ENCODE assay signal across 11 cellular contexts in genomic region chr22:42432020-42432596, GRCh38. TPM values are rescaled to one million over a fixed set of nuclear protein-coding genes. Genes with fewer than 3 reads are reported as not detected.
DNase-seq lines count a peak whose midpoint lies in the region; ATAC-seq and TF ChIP-seq lines count a peak whose summit lies in the region.
"Had no signal": no experiment of that assay in that cellular context is flagged by ENCODE, and none has a peak within 500 bp of the region (broad histone marks: within the 10 kb centered on the region; RNA-seq: fewer than 3 reads in every experiment).

A gene with protein sequence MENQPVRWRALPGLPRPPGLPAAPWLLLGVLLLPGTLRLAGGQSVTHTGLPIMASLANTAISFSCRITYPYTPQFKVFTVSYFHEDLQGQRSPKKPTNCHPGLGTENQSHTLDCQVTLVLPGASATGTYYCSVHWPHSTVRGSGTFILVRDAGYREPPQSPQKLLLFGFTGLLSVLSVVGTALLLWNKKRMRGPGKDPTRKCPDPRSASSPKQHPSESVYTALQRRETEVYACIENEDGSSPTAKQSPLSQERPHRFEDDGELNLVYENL (minus strand): TSS chr22:42432403. CDS start chr22:42432357, 46 bp downstream.

- H3K9me3 Mint-ChIP-seq in naive B cell = no peaks in the 10 kb centered on the region

- H3K36me3 ChIP-seq in duodenal mucosa (ENCODE audit: control insufficient read depth in 1 of 2, insufficient read depth in 2 of 2, low read length in 2 of 2) = no peaks in the 10 kb centered on the region
- no peaks in the 10 kb centered on the region for H3K36me3 ChIP-seq in vagina
- no peaks in the 10 kb centered on the region for H3K36me3 ChIP-seq in ascending aorta

- H3K36me3 Mint-ChIP-seq in naive B cell = no peaks in the 10 kb centered on the region

- H3K27ac ChIP-seq in duodenal mucosa (ENCODE audit: low read depth, low read length) = no peak within 1 kb of the TSS
- H3K27ac ChIP-seq in vagina = no peak within 1 kb of the TSS
- H3K27ac ChIP-seq in ascending aorta = no peak within 1 kb of the TSS
- H3K27ac ChIP-seq: PC-9 had no signal

- TF ChIP-seq CTCF in vagina (IDR thresholded peaks at IDR 0.05) (no peak), ascending aorta (IDR thresholded peaks at IDR 0.05) (no peak)

- peak within 1 kb of the TSS in 1 of 6 donors; percentile 29 for H3K27ac Mint-ChIP-seq in naive B cell

- H3K4me1 ChIP-seq in duodenal mucosa (ENCODE audit: control insufficient read depth in 1 of 2, insufficient read depth in 2 of 2, low read length in 2 of 2) = peaks cover 0 to 3% of the 10 kb centered on the region in 2 donors
- peaks cover 32% of the 10 kb centered on the region for H3K4me1 ChIP-seq in vagina
- peaks cover 0 to 3% of the 10 kb centered on the region in 2 donors for H3K4me1 ChIP-seq in ascending aorta

- intact Hi-C loops in vagina (cut with DNase I) (loop anchor here (5.0 to 10.0 kb wide), 2 partner anchors 60 to 157 kb away; partner anchors contain the start of gene TCF20), ascending aorta (cut with DNase I) (no loop called here)

- H3K27me3 ChIP-seq in duodenal mucosa (ENCODE audit: control insufficient read depth in 1 of 2, insufficient read depth in 2 of 2, low read length in 2 of 2) (no peaks in the 10 kb centered on the region), vagina (no peaks in the 10 kb centered on the region), ascending aorta (no peaks in the 10 kb centered on the region)

- no peak within 1 kb of the TSS for H3K9ac ChIP-seq in duodenal mucosa (ENCODE audit: low read depth in 1 of 2, low read length in 2 of 2)

- peaks cover 4 to 14% (median 13%) of the 10 kb centered on the region in 3 donors for H3K4me1 Mint-ChIP-seq in naive B cell

- no peak for TF ChIP-seq POLR2A in vagina (IDR thresholded peaks at IDR 0.05)

- peak; percentile 48 to 57 for ATAC-seq in naive B cell (ENCODE audit: low read depth in 2 of 2)

- H3K4me3 Mint-ChIP-seq in naive B cell = peak within 1 kb of the TSS in 4 of 8 donors; percentile 42 to 71 (median 54)

- H3K27me3 Mint-ChIP-seq in naive B cell = peaks cover 26 to 92% (median 79%) of the 10 kb centered on the region in 3 donors

- DNase-seq in SIG-M5 treated with dmso at 0.1 percent for 504 hours (lab: John Stamatoyannopoulos, UW; ENCODE audit: unreplicated experiment) = peak; percentile 83
- no peak for DNase-seq in SIG-M5 (lab: John Stamatoyannopoulos, UW)
- no peak for DNase-seq in naive B cell
- DNase-seq in vagina (ENCODE audit: extremely low spot score in 2 of 2) = no peak
- no peak for DNase-seq in OCI-M1 (lab: John Stamatoyannopoulos, UW)
- DNase-seq in HuH-7 (ENCODE audit: low spot score) = no peak
- DNase-seq in ascending aorta (ENCODE audit: low spot score in 2 of 2) = no peak
- DNase-seq: KG1; PC-9; stimulated activated naive CD4-positive, alpha-beta T cell had no signal

- H3K9me3 ChIP-seq in duodenal mucosa (ENCODE audit: control insufficient read depth in 1 of 2, low read length in 2 of 2) (no peaks in the 10 kb centered on the region), vagina (no peaks in the 10 kb centered on the region), ascending aorta (no peaks in the 10 kb centered on the region)

- H3K4me3 ChIP-seq in duodenal mucosa (ENCODE audit: low read depth in 1 of 2, low read length in 2 of 2) (peak within 1 kb of the TSS; percentile 21 to 40), vagina (peak within 1 kb of the TSS; percentile 0 to 3), ascending aorta (peak within 1 kb of the TSS in 1 of 2 donors; percentile 38)
- H3K4me3 ChIP-seq: PC-9 had no signal

RNA-seq across cellular contexts. Expression of the gene that starts here (rescaled TPM):
- under 1 TPM in 4 of 6 donors, not detected in 2; 0.47 to 0.93 (median 0.62) TPM for polyA plus RNA-seq in naive B cell (ENCODE audit: low read depth in 6 of 6)
- 1.7 TPM for total RNA-seq in vagina
- total RNA-seq in ascending aorta = 1.5 TPM
- total RNA-seq: PC-9 had no signal

Comparison
In these comparisons a context has a peak if more than half of its experiments do, and no peak if none do; other contexts are left out.
1. Peak in ATAC-seq in naive B cell; RNA of the gene not detected or under 1 TPM.